Comparison of ENCODE assay signal across 8 cellular contexts in genomic region chr17:67717192-67717623, GRCh38. TPM values are rescaled to one million over a fixed set of nuclear protein-coding genes. Genes with fewer than 3 reads are reported as not detected.
DNase-seq lines count a peak whose midpoint lies in the region; ATAC-seq lines count a peak whose summit lies in the region.

No MANE protein-coding gene starts in this region.

- DNase-seq in activated CD8-positive, alpha-beta memory T cell treated with anti-CD3 and anti-CD28 coated beads, Interleukin-2, amount 10 ng/mL, durations not matched to agents 7 days and 5 days: no peak
- DNase-seq in activated CD8-positive, alpha-beta memory T cell treated with anti-CD3 and anti-CD28 coated beads, Interleukin-2, amount 50 U/mL, for 4 hours: no peak
- no peak for DNase-seq in activated T-helper 2 cell treated with anti-CD3 and anti-CD28 coated beads, Interferon-gamma antibody, Interleukin-2, Interleukin-4, amounts not matched to agents 10 μg/mL and 5 μg/mL and 100 μg/mL, durations not matched to agents 14 hours and 24 hours and 36 hours (ENCODE audit: low spot score)
- DNase-seq in immature natural killer cell (no peak), substantia nigra (lab: John Stamatoyannopoulos, UW) (peak in 1 of 49 donors; percentile 11), SW 1271 (lab: John Stamatoyannopoulos, UW) (no peak)

- CTCF ChIA-PET in activated CD8-positive, alpha-beta memory T cell treated with anti-CD3 and anti-CD28 coated beads, Interleukin-2, amount 10 ng/mL, durations not matched to agents 7 days and 5 days (lab: Charles Lee): interaction anchor here (0.6 to 4.5 kb wide), 11 partner anchors 9 to 349 kb away, joined by 3 to 31 read pairs (median 4); partner anchors contain the start of gene BPTF

- no peaks in the 10 kb centered on the region for H3K9me3 Mint-ChIP-seq in activated CD8-positive, alpha-beta memory T cell treated with anti-CD3 and anti-CD28 coated beads, Interleukin-2, amount 10 ng/mL, durations not matched to agents 7 days and 5 days (ENCODE audit: low read depth)
- no peaks in the 10 kb centered on the region for H3K9me3 Mint-ChIP-seq in activated T-helper 2 cell treated with anti-CD3 and anti-CD28 coated beads, Interferon-gamma antibody, Interleukin-2, Interleukin-4, amounts not matched to agents 10 μg/mL and 5 μg/mL and 100 μg/mL, durations not matched to agents 14 hours and 24 hours and 36 hours
- no peaks in the 10 kb centered on the region for H3K9me3 Mint-ChIP-seq in immature natural killer cell

- H3K4me1 Mint-ChIP-seq in activated CD8-positive, alpha-beta memory T cell treated with anti-CD3 and anti-CD28 coated beads, Interleukin-2, amount 10 ng/mL, durations not matched to agents 7 days and 5 days: peaks cover 32% of the 10 kb centered on the region
- H3K4me1 Mint-ChIP-seq in activated T-helper 2 cell treated with anti-CD3 and anti-CD28 coated beads, Interferon-gamma antibody, Interleukin-2, Interleukin-4, amounts not matched to agents 10 μg/mL and 5 μg/mL and 100 μg/mL, durations not matched to agents 14 hours and 24 hours and 36 hours (ENCODE audit: low read depth): peaks cover 13% of the 10 kb centered on the region
- H3K4me1 Mint-ChIP-seq in immature natural killer cell: peaks cover 25 to 31% of the 10 kb centered on the region in 2 donors

- ATAC-seq in activated CD8-positive, alpha-beta memory T cell treated with anti-CD3 and anti-CD28 coated beads, Interleukin-2, amount 10 ng/mL, durations not matched to agents 7 days and 5 days: peak; percentile 2
- no peak for ATAC-seq in HG03460 (IDR thresholded peaks at IDR 0.05; ENCODE audit: unreplicated experiment)
- ATAC-seq in HG03039 (IDR thresholded peaks at IDR 0.05; ENCODE audit: unreplicated experiment): no peak

- H3K27ac ChIP-seq in substantia nigra (ENCODE audit: low read depth, low read length, poor library complexity, severe bottlenecking): peak overlapping the region; percentile 82

- peak overlapping the region; percentile 95 for H3K27ac Mint-ChIP-seq in activated CD8-positive, alpha-beta memory T cell treated with anti-CD3 and anti-CD28 coated beads, Interleukin-2, amount 10 ng/mL, durations not matched to agents 7 days and 5 days
- H3K27ac Mint-ChIP-seq in activated T-helper 2 cell treated with anti-CD3 and anti-CD28 coated beads, Interferon-gamma antibody, Interleukin-2, Interleukin-4, amounts not matched to agents 10 μg/mL and 5 μg/mL and 100 μg/mL, durations not matched to agents 14 hours and 24 hours and 36 hours: peak overlapping the region; percentile 100
- H3K27ac Mint-ChIP-seq in immature natural killer cell: peak overlapping the region; percentile 95 to 100 (median 99)

- peaks cover 21% of the 10 kb centered on the region for H3K36me3 Mint-ChIP-seq in activated CD8-positive, alpha-beta memory T cell treated with anti-CD3 and anti-CD28 coated beads, Interleukin-2, amount 10 ng/mL, durations not matched to agents 7 days and 5 days
- H3K36me3 Mint-ChIP-seq in activated T-helper 2 cell treated with anti-CD3 and anti-CD28 coated beads, Interferon-gamma antibody, Interleukin-2, Interleukin-4, amounts not matched to agents 10 μg/mL and 5 μg/mL and 100 μg/mL, durations not matched to agents 14 hours and 24 hours and 36 hours (ENCODE audit: low read depth): peaks cover 34% of the 10 kb centered on the region
- peaks cover 4 to 13% (median 11%) of the 10 kb centered on the region in 3 donors for H3K36me3 Mint-ChIP-seq in immature natural killer cell

- intact Hi-C loops in activated T-helper 2 cell treated with anti-CD3 and anti-CD28 coated beads, Interferon-gamma antibody, Interleukin-2, Interleukin-4, amounts not matched to agents 10 μg/mL and 5 μg/mL and 100 μg/mL, durations not matched to agents 14 hours and 24 hours and 36 hours (cut with micrococcal nuclease): loop anchor here (1.0 to 5.0 kb wide), 3 partner anchors 108 to 472 kb away; partner anchors contain the start of genes BPTF, HELZ and KPNA2

- peak overlapping the region; percentile 94 for H3K4me3 Mint-ChIP-seq in activated CD8-positive, alpha-beta memory T cell treated with anti-CD3 and anti-CD28 coated beads, Interleukin-2, amount 10 ng/mL, durations not matched to agents 7 days and 5 days
- H3K4me3 Mint-ChIP-seq in activated T-helper 2 cell treated with anti-CD3 and anti-CD28 coated beads, Interferon-gamma antibody, Interleukin-2, Interleukin-4, amounts not matched to agents 10 μg/mL and 5 μg/mL and 100 μg/mL, durations not matched to agents 14 hours and 24 hours and 36 hours (ENCODE audit: low read depth): peak overlapping the region; percentile 100
- H3K4me3 Mint-ChIP-seq in immature natural killer cell: peak overlapping the region; percentile 99 to 100 (median 99)

- no peaks in the 10 kb centered on the region for H3K27me3 Mint-ChIP-seq in activated CD8-positive, alpha-beta memory T cell treated with anti-CD3 and anti-CD28 coated beads, Interleukin-2, amount 10 ng/mL, durations not matched to agents 7 days and 5 days
- H3K27me3 Mint-ChIP-seq in activated T-helper 2 cell treated with anti-CD3 and anti-CD28 coated beads, Interferon-gamma antibody, Interleukin-2, Interleukin-4, amounts not matched to agents 10 μg/mL and 5 μg/mL and 100 μg/mL, durations not matched to agents 14 hours and 24 hours and 36 hours (ENCODE audit: low read depth): no peaks in the 10 kb centered on the region
- peaks cover 5 to 9% (median 8%) of the 10 kb centered on the region in 3 donors for H3K27me3 Mint-ChIP-seq in immature natural killer cell (ENCODE audit: low read depth in 3 of 3)

RNA-seq across cellular contexts. Expression of gene NOL11, which starts 0.5 kb away (rescaled TPM):
- 10 to 100 TPM; 46.8 to 64.7 TPM for total RNA-seq in activated CD8-positive, alpha-beta memory T cell treated with anti-CD3 and anti-CD28 coated beads, Interleukin-2, amount 10 ng/mL, durations not matched to agents 7 days and 5 days
- total RNA-seq in activated T-helper 2 cell treated with anti-CD3 and anti-CD28 coated beads, Interferon-gamma antibody, Interleukin-2, Interleukin-4, amounts not matched to agents 10 μg/mL and 5 μg/mL and 100 μg/mL, durations not matched to agents 14 hours and 24 hours and 36 hours: 81.5 and 96.2 TPM in 2 replicates
- 10 to 100 TPM; 11.0 to 27.2 (median 12.1) TPM for polyA plus RNA-seq in immature natural killer cell
